12 cellular contexts compared by ENCODE assay signal in the genomic region with DNA sequence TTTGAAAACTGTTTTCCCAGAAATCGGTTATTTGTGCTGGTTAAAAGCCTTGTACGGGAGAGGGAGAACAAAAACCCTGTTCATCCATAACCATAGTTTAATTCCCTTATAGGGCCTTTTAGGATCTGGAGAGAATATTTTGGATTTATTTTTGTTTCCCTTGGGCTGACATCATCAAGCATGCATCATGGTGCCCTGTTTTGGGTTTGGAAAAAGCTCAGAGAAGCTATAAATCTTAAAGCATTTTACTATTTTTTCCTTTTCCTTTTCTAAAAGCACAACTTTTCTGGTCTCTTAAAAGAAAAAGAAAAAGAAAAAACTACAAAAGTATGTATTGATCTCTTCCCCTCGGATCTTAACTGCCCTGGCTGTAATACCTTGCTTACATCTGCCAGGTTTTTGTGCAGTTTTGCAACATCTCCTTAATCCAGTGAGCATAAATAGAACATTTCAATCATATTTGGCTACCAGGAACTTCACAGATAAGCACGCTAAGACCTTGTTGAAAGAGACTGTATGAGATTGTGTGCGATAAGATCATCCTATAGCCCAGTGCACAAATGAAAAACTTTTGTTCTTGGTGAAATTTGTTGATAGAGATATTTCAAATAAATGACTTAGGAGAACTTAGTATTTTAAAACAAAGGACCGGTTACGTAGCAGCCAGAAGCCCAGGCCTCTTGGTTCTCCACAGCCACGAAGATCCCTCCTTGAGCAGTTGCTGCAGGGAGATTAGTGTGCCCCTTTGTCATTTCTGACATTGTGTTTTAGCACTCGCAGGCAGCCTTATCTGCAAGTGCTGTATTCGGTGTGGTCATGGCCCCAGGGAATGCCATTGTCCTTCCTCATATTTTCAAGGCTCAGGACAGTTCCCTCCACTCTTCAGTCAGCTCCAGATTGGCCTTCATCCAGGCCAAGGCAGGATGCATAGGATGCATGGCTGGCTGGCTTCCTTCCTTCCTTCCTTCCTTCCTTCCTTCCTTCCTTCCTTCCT.
A peak's percentile ranks its signal among the peaks of the same experiment; 100 is the strongest.
DNase-seq lines count a peak whose midpoint lies in the region; ATAC-seq and TF ChIP-seq lines count a peak whose summit lies in the region.
"Had no signal": no experiment of that assay in that cellular context is flagged by ENCODE, and none has a peak within 500 bp of the region (broad histone marks: within the 10 kb centered on the region; RNA-seq: fewer than 3 reads in every experiment).

No MANE protein-coding gene starts in this region.

- DNase-seq in NCI-H69 (lab: John Stamatoyannopoulos, UW), result peak; percentile 28
- DNase-seq in dorsolateral prefrontal cortex, result no peak
- no peak for DNase-seq in lung (ENCODE audit: low spot score)
- peak; percentile 65 for DNase-seq in superior temporal gyrus (ENCODE audit: extremely low spot score)
- DNase-seq in NCI-H2227 treated with DMSO at 0.1 percent for 48 hours (lab: John Stamatoyannopoulos, UW), result no peak
- no peak for DNase-seq in DMS 273 treated with DMSO at 0.1 percent for 48 hours (lab: John Stamatoyannopoulos, UW)
- no peak for DNase-seq in DMS79 treated with DMSO at 0.1 percent for 48 hours (lab: John Stamatoyannopoulos, UW)
- no peak for DNase-seq in NCI-H1436 (lab: John Stamatoyannopoulos, UW)
- DNase-seq: activated CD4-positive, alpha-beta T cell treated with anti-CD3 and anti-CD28 coated beads for 48 hours; naive B cell; NCI-H1048 had no signal

- WGBS in lung, 2 donors, result 47 to 53% methylated on average over 10 of the region's 10 CpGs

- H3K27ac ChIP-seq in dorsolateral prefrontal cortex, result peak overlapping the region in 58 of 59 donors; percentile 9 to 97 (median 87)
- peak overlapping the region; percentile 68 to 76 for H3K27ac ChIP-seq in lung (ENCODE audit: low read depth in 1 of 2, low read length in 1 of 2)

- H3K9me3 ChIP-seq in lung (ENCODE audit: control insufficient read depth in 2 of 2, insufficient read depth in 1 of 2, low read length in 1 of 2), result no peaks in the 10 kb centered on the region

- peak overlapping the region in 2 of 59 donors; percentile 8 to 39 for H3K4me3 ChIP-seq in dorsolateral prefrontal cortex
- H3K4me3 ChIP-seq in lung, result no peak overlapping the region

- peaks cover 34 to 55% of the 10 kb centered on the region in 2 donors for H3K4me1 ChIP-seq in lung (ENCODE audit: control insufficient read depth in 2 of 2, insufficient read depth in 2 of 2, low read length in 2 of 2)

- intact Hi-C loops in dorsolateral prefrontal cortex (cut with DNase I), result no loop called here

- TF ChIP-seq CTCF in dorsolateral prefrontal cortex (IDR thresholded peaks at IDR 0.05 in 54 of 56, conservative IDR thresholded peaks at IDR 0.05 in 2 of 56; ENCODE audit: low read depth in 1 of 56, partially characterized antibody in 56 of 56) (no peak), lung (IDR thresholded peaks at IDR 0.05; ENCODE audit: control extremely low read depth, extremely low read depth) (no peak)

- peaks cover 0 to 2% of the 10 kb centered on the region in 2 donors for H3K36me3 ChIP-seq in lung (ENCODE audit: control insufficient read depth in 2 of 2, insufficient read depth in 2 of 2, low read length in 2 of 2)

- no peak for ATAC-seq in lung (ENCODE audit: insufficient read depth, low FRiP score)
- ATAC-seq: activated naive CD4-positive, alpha-beta T cell treated with anti-CD3 and anti-CD28 coated beads, Interleukin-2, amount 50 U/mL, for 72 hours had no signal

- H3K27me3 ChIP-seq in dorsolateral prefrontal cortex (no peaks in the 10 kb centered on the region), lung (ENCODE audit: control insufficient read depth, insufficient read depth) (no peaks in the 10 kb centered on the region)

Comparison
In these comparisons a context has a peak if more than half of its experiments do, and no peak if none do; other contexts are left out.
1. DNase-seq: peak in NCI-H69 (single experiment) and superior temporal gyrus (single experiment); none in dorsolateral prefrontal cortex (0 of 10), lung (single experiment), NCI-H2227 treated with DMSO at 0.1 percent for 48 hours (single experiment), DMS 273 treated with DMSO at 0.1 percent for 48 hours (single experiment), DMS79 treated with DMSO at 0.1 percent for 48 hours (single experiment) and NCI-H1436 (single experiment).